In genomic region chr1:109589177-109589576, GRCh38 we compare ENCODE assay signal across 19 cellular contexts. TPM values are rescaled to one million over a fixed set of nuclear protein-coding genes. Genes with fewer than 3 reads are reported as not detected.
"Had no signal": no experiment of that assay in that cellular context is flagged by ENCODE, and none has a peak within 500 bp of the region (broad histone marks: within the 10 kb centered on the region; RNA-seq: fewer than 3 reads in every experiment).

No MANE protein-coding gene starts in this region.

- FAIRE-seq: kidney had no signal

- H3K27ac ChIP-seq: esophagus muscularis mucosa, left ventricle myocardium inferior had no signal

- H3K9me3 ChIP-seq: esophagus muscularis mucosa, left ventricle myocardium inferior had no signal

- H3K4me1 Mint-ChIP-seq: activated CD4-positive, alpha-beta T cell treated with anti-CD3 and anti-CD28 coated beads for 36 hours; activated naive CD4-positive, alpha-beta T cell treated with anti-CD3 and anti-CD28 coated beads, Interleukin-2, amount 10 ng/mL, durations not matched to agents 7 days and 5 days; nephron had no signal

- H3K9me3 Mint-ChIP-seq: activated naive CD4-positive, alpha-beta T cell treated with anti-CD3 and anti-CD28 coated beads, Interleukin-2, amount 10 ng/mL, durations not matched to agents 7 days and 5 days; nephron had no signal

- DNase-seq: activated CD4-positive, alpha-beta T cell treated with anti-CD3 and anti-CD28 coated beads for 36 hours; activated CD8-positive, alpha-beta memory T cell treated with anti-CD3 and anti-CD28 coated beads, Interleukin-2, amount 50 U/mL, for 48 hours; activated naive CD4-positive, alpha-beta T cell treated with anti-CD3 and anti-CD28 coated beads, Interleukin-2, amount 10 ng/mL, durations not matched to agents 7 days and 5 days; cortex of kidney; effector CD4-positive, alpha-beta T cell; hippocampal formation; kidney; left ventricle myocardium inferior; mesenchymal stem cell; T-helper 1 cell had no signal

- ATAC-seq: activated CD4-positive, alpha-beta T cell treated with anti-CD3 and anti-CD28 coated beads for 36 hours; sciatic nerve; SK-N-SH treated with all-trans-retinoic acid at 6 μM for 48 hours had no signal

- H3K4me1 ChIP-seq: esophagus muscularis mucosa, left ventricle myocardium inferior had no signal

- H3K27me3 Mint-ChIP-seq: activated CD4-positive, alpha-beta T cell treated with anti-CD3 and anti-CD28 coated beads for 36 hours; activated naive CD4-positive, alpha-beta T cell treated with anti-CD3 and anti-CD28 coated beads, Interleukin-2, amount 10 ng/mL, durations not matched to agents 7 days and 5 days had no signal

- H3K4me3 ChIP-seq: esophagus muscularis mucosa, left ventricle myocardium inferior had no signal

- H3K4me3 Mint-ChIP-seq: activated CD4-positive, alpha-beta T cell treated with anti-CD3 and anti-CD28 coated beads for 36 hours; activated naive CD4-positive, alpha-beta T cell treated with anti-CD3 and anti-CD28 coated beads, Interleukin-2, amount 10 ng/mL, durations not matched to agents 7 days and 5 days; nephron had no signal

- H3K27me3 ChIP-seq: esophagus muscularis mucosa had no signal

- H3K27ac Mint-ChIP-seq: activated CD4-positive, alpha-beta T cell treated with anti-CD3 and anti-CD28 coated beads for 36 hours; activated naive CD4-positive, alpha-beta T cell treated with anti-CD3 and anti-CD28 coated beads, Interleukin-2, amount 10 ng/mL, durations not matched to agents 7 days and 5 days; nephron had no signal

RNA-seq across cellular contexts. Expression of gene GNAT2, which starts 30.2 kb away (rescaled TPM):
- total RNA-seq: cardiac septum, glomerular endothelial cell, kidney, left ventricle myocardium inferior, mucosa of gallbladder, omental fat pad, sciatic nerve, ureter had no signal

RNA-seq across cellular contexts. Expression of gene GPR61, which starts 49.5 kb away (rescaled TPM):
- total RNA-seq: esophagus muscularis mucosa, glomerular endothelial cell, kidney, omental fat pad, sciatic nerve, ureter had no signal
